In genomic region chr1:170531758-170532657, GRCh38 we compare ENCODE assay signal across 1 cellular context.
TF ChIP-seq lines count a peak whose summit lies in the region.

A gene with protein sequence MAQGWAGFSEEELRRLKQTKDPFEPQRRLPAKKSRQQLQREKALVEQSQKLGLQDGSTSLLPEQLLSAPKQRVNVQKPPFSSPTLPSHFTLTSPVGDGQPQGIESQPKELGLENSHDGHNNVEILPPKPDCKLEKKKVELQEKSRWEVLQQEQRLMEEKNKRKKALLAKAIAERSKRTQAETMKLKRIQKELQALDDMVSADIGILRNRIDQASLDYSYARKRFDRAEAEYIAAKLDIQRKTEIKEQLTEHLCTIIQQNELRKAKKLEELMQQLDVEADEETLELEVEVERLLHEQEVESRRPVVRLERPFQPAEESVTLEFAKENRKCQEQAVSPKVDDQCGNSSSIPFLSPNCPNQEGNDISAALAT (plus strand): TSS chr1:170532166. CDS start chr1:170532224, 58 bp downstream.

TF ChIP-seq in HEK293, 187 proteins besides CTCF, POLR2A, EP300 and RAD21 (continued from another document and continues in another):
- TF ChIP-seq, protein P1, sequence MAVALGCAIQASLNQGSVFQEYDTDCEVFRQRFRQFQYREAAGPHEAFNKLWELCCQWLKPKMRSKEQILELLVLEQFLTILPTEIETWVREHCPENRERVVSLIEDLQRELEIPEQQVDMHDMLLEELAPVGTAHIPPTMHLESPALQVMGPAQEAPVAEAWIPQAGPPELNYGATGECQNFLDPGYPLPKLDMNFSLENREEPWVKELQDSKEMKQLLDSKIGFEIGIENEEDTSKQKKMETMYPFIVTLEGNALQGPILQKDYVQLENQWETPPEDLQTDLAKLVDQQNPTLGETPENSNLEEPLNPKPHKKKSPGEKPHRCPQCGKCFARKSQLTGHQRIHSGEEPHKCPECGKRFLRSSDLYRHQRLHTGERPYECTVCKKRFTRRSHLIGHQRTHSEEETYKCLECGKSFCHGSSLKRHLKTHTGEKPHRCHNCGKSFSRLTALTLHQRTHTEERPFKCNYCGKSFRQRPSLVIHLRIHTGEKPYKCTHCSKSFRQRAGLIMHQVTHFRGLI (tag by site-specific recombination; IDR thresholded peaks at IDR 0.05) = peak; percentile 30; the same call in 1 of the 2 replicates
- TF ChIP-seq ZNF239 (tag by site-specific recombination; IDR thresholded peaks at IDR 0.05) = no peak
- TF ChIP-seq, protein P2, sequence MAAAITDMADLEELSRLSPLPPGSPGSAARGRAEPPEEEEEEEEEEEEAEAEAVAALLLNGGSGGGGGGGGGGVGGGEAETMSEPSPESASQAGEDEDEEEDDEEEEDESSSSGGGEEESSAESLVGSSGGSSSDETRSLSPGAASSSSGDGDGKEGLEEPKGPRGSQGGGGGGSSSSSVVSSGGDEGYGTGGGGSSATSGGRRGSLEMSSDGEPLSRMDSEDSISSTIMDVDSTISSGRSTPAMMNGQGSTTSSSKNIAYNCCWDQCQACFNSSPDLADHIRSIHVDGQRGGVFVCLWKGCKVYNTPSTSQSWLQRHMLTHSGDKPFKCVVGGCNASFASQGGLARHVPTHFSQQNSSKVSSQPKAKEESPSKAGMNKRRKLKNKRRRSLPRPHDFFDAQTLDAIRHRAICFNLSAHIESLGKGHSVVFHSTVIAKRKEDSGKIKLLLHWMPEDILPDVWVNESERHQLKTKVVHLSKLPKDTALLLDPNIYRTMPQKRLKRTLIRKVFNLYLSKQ (tag by site-specific recombination; IDR thresholded peaks at IDR 0.05; ENCODE audit: borderline replicate concordance) = no peak
- peak; percentile 92; the same call in 1 of the 2 replicates for TF ChIP-seq ZNF660 (tag by site-specific recombination; IDR thresholded peaks at IDR 0.05)
- TF ChIP-seq KLF16 (tag by site-specific recombination; IDR thresholded peaks at IDR 0.05) = peak; percentile 81
- TF ChIP-seq ZNF585B (tag by site-specific recombination; IDR thresholded peaks at IDR 0.05) = no peak
- no peak for TF ChIP-seq ZNF521 (tag by site-specific recombination; IDR thresholded peaks at IDR 0.05)
- peak; percentile 100 for TF ChIP-seq SCRT2 (tag by site-specific recombination; IDR thresholded peaks at IDR 0.05)
- no peak for TF ChIP-seq ZNF416 (tag by site-specific recombination; IDR thresholded peaks at IDR 0.05)
- TF ChIP-seq ZNF488 (tag by site-specific recombination; IDR thresholded peaks at IDR 0.05) = no peak
- TF ChIP-seq ZNF777 (tag by site-specific recombination; IDR thresholded peaks at IDR 0.05; ENCODE audit: borderline replicate concordance) = no peak
- TF ChIP-seq ZNF529 (tag by site-specific recombination; IDR thresholded peaks at IDR 0.05; ENCODE audit: insufficient replicate concordance) = no peak
- peak; percentile 91 for TF ChIP-seq ZBTB8A (tag by site-specific recombination; IDR thresholded peaks at IDR 0.05)
- no peak for TF ChIP-seq ZNF24 (tag by site-specific recombination; IDR thresholded peaks at IDR 0.05)
- TF ChIP-seq ZNF558 (tag by site-specific recombination; IDR thresholded peaks at IDR 0.05) = no peak
- peak; percentile 85 for TF ChIP-seq SP2 (tag by site-specific recombination; IDR thresholded peaks at IDR 0.05)
- no peak for TF ChIP-seq ZNF157 (tag by site-specific recombination; IDR thresholded peaks at IDR 0.05)
- TF ChIP-seq MYNN (tag by site-specific recombination; IDR thresholded peaks at IDR 0.05; ENCODE audit: borderline replicate concordance) = no peak
- TF ChIP-seq KLF8 (tag by site-specific recombination; IDR thresholded peaks at IDR 0.05) = 0 out of 2 replicates have a peak, but pooled peaks have one; percentile 63
- TF ChIP-seq ZSCAN23 (tag by site-specific recombination; IDR thresholded peaks at IDR 0.05) = no peak
- TF ChIP-seq ZBTB11 (tag by site-specific recombination; conservative IDR thresholded peaks at IDR 0.05; ENCODE audit: low read depth) = peak; percentile 68
- peak; percentile 52; the same call in 1 of the 2 replicates for TF ChIP-seq ZNF664 (tag by site-specific recombination; IDR thresholded peaks at IDR 0.05)
- TF ChIP-seq ZNF324 (tag by site-specific recombination; IDR thresholded peaks at IDR 0.05) = peak; percentile 64; the same call in 1 of the 2 replicates
- TF ChIP-seq GLIS2 (tag by site-specific recombination; IDR thresholded peaks at IDR 0.05) = peak; percentile 40
- TF ChIP-seq ZNF654 (tag by site-specific recombination; IDR thresholded peaks at IDR 0.05; ENCODE audit: low read depth) = no peak
- TF ChIP-seq ZNF354C (tag by site-specific recombination; IDR thresholded peaks at IDR 0.05; ENCODE audit: borderline replicate concordance, low read depth) = no peak
- no peak for TF ChIP-seq ZNF658 (tag by site-specific recombination; IDR thresholded peaks at IDR 0.05)
- no peak for TF ChIP-seq WT1 (tag by site-specific recombination; IDR thresholded peaks at IDR 0.05)
- TF ChIP-seq ZNF169 (tag by site-specific recombination; IDR thresholded peaks at IDR 0.05) = no peak
- TF ChIP-seq ZNF843 (tag by site-specific recombination; IDR thresholded peaks at IDR 0.05) = no peak
- no peak for TF ChIP-seq ZNF571 (tag by site-specific recombination; IDR thresholded peaks at IDR 0.05)
- TF ChIP-seq MEIS1 (CRISPR knock-in tag; IDR thresholded peaks at IDR 0.05; ENCODE audit: borderline replicate concordance) = no peak
- 0 out of 2 replicates have a peak, but pooled peaks have one; percentile 15 for TF ChIP-seq INSM2 (tag by site-specific recombination; IDR thresholded peaks at IDR 0.05)
- TF ChIP-seq ZNF561 (tag by site-specific recombination; IDR thresholded peaks at IDR 0.05; ENCODE audit: borderline replicate concordance) = peak; percentile 11; the same call in 1 of the 2 replicates
- TF ChIP-seq ZNF292 (tag by site-specific recombination; IDR thresholded peaks at IDR 0.05; ENCODE audit: borderline replicate concordance, low read depth) = no peak
- TF ChIP-seq PRDM1 (tag by site-specific recombination; IDR thresholded peaks at IDR 0.05) = no peak
- no peak; the same call in 1 of the 2 replicates for TF ChIP-seq ZBTB21 (tag by site-specific recombination; IDR thresholded peaks at IDR 0.05)
- TF ChIP-seq GLIS1 (tag by site-specific recombination; IDR thresholded peaks at IDR 0.05) = peak; percentile 15
- 0 out of 2 replicates have a peak, but pooled peaks have one; percentile 11 for TF ChIP-seq ZNF610 (tag by site-specific recombination; IDR thresholded peaks at IDR 0.05; ENCODE audit: borderline replicate concordance)
- TF ChIP-seq, protein P3, sequence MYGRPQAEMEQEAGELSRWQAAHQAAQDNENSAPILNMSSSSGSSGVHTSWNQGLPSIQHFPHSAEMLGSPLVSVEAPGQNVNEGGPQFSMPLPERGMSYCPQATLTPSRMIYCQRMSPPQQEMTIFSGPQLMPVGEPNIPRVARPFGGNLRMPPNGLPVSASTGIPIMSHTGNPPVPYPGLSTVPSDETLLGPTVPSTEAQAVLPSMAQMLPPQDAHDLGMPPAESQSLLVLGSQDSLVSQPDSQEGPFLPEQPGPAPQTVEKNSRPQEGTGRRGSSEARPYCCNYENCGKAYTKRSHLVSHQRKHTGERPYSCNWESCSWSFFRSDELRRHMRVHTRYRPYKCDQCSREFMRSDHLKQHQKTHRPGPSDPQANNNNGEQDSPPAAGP (tag by site-specific recombination; IDR thresholded peaks at IDR 0.05) = peak; percentile 34; the same call in 1 of the 2 replicates
- 0 out of 2 replicates have a peak, but pooled peaks have one; percentile 10 for TF ChIP-seq ZNF341 (tag by site-specific recombination; IDR thresholded peaks at IDR 0.05; ENCODE audit: low read depth)
- peak; percentile 100 for TF ChIP-seq SCRT1 (tag by site-specific recombination; IDR thresholded peaks at IDR 0.05; ENCODE audit: borderline replicate concordance)
- TF ChIP-seq PRDM6 (tag by site-specific recombination; IDR thresholded peaks at IDR 0.05) = no peak
- no peak for TF ChIP-seq BCL11B (tag by site-specific recombination; IDR thresholded peaks at IDR 0.05; ENCODE audit: low read depth)
- TF ChIP-seq IKZF3 (tag by site-specific recombination; IDR thresholded peaks at IDR 0.05) = peak; percentile 62; the same call in 1 of the 2 replicates
- TF ChIP-seq ZNF37A (tag by site-specific recombination; IDR thresholded peaks at IDR 0.05) = no peak
- TF ChIP-seq KLF7 (tag by site-specific recombination; IDR thresholded peaks at IDR 0.05; ENCODE audit: borderline replicate concordance) = no peak; the same call in 1 of the 2 replicates
- TF ChIP-seq ZFP3 (tag by site-specific recombination; IDR thresholded peaks at IDR 0.05; ENCODE audit: low read depth) = no peak
- TF ChIP-seq OVOL3 (tag by site-specific recombination; IDR thresholded peaks at IDR 0.05) = no peak
- peak; percentile 97 for TF ChIP-seq KLF9 (tag by site-specific recombination; IDR thresholded peaks at IDR 0.05; ENCODE audit: low read depth)
- TF ChIP-seq, protein P4, sequence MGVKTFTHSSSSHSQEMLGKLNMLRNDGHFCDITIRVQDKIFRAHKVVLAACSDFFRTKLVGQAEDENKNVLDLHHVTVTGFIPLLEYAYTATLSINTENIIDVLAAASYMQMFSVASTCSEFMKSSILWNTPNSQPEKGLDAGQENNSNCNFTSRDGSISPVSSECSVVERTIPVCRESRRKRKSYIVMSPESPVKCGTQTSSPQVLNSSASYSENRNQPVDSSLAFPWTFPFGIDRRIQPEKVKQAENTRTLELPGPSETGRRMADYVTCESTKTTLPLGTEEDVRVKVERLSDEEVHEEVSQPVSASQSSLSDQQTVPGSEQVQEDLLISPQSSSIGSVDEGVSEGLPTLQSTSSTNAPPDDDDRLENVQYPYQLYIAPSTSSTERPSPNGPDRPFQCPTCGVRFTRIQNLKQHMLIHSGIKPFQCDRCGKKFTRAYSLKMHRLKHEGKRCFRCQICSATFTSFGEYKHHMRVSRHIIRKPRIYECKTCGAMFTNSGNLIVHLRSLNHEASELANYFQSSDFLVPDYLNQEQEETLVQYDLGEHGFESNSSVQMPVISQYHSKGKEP (tag by site-specific recombination; IDR thresholded peaks at IDR 0.05) = no peak
- no peak for TF ChIP-seq ZNF530 (tag by site-specific recombination; IDR thresholded peaks at IDR 0.05; ENCODE audit: low read depth)
- TF ChIP-seq ZNF133 (tag by site-specific recombination; IDR thresholded peaks at IDR 0.05) = no peak
- TF ChIP-seq GLI4 (tag by site-specific recombination; IDR thresholded peaks at IDR 0.05) = no peak
- TF ChIP-seq, protein P5, sequence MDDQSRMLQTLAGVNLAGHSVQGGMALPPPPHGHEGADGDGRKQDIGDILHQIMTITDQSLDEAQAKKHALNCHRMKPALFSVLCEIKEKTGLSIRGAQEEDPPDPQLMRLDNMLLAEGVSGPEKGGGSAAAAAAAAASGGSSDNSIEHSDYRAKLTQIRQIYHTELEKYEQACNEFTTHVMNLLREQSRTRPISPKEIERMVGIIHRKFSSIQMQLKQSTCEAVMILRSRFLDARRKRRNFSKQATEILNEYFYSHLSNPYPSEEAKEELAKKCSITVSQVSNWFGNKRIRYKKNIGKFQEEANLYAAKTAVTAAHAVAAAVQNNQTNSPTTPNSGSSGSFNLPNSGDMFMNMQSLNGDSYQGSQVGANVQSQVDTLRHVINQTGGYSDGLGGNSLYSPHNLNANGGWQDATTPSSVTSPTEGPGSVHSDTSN (CRISPR knock-in tag; IDR thresholded peaks at IDR 0.05) = no peak
